8 cellular contexts compared by ENCODE assay signal in genomic region chr14:71403673-71404072, GRCh38.
DNase-seq lines count a peak whose midpoint lies in the region; ATAC-seq and TF ChIP-seq lines count a peak whose summit lies in the region.

No MANE protein-coding gene starts in this region.

- no peak overlapping the region for H3K4me3 ChIP-seq in lower lobe of right lung
- H3K4me3 ChIP-seq in effector memory CD4-positive, alpha-beta T cell (ENCODE audit: insufficient read depth, low read depth, low read length, poor library complexity, severe bottlenecking) = no peak overlapping the region

- H3K9me3 ChIP-seq in lower lobe of right lung = no peaks in the 10 kb centered on the region
- H3K9me3 ChIP-seq in effector memory CD4-positive, alpha-beta T cell (ENCODE audit: control insufficient read depth, low read length) = no peaks in the 10 kb centered on the region

- no peaks in the 10 kb centered on the region for H3K27me3 ChIP-seq in lower lobe of right lung (ENCODE audit: low read depth)
- no peaks in the 10 kb centered on the region for H3K27me3 ChIP-seq in effector memory CD4-positive, alpha-beta T cell (replicated peaks; ENCODE audit: control insufficient read depth, insufficient read depth, low read length, poor library complexity, severe bottlenecking)

- no peaks in the 10 kb centered on the region for H3K36me3 ChIP-seq in lower lobe of right lung
- no peaks in the 10 kb centered on the region for H3K36me3 ChIP-seq in effector memory CD4-positive, alpha-beta T cell (ENCODE audit: control insufficient read depth, insufficient read depth, low read length)

- ATAC-seq in GM18867 (IDR thresholded peaks at IDR 0.05; ENCODE audit: unreplicated experiment) (peak; percentile 46), lower lobe of right lung (peak; percentile 38 to 53), GM19395 (IDR thresholded peaks at IDR 0.05; ENCODE audit: unreplicated experiment) (no peak)

- H3K4me1 ChIP-seq in lower lobe of right lung = peaks cover 24% of the 10 kb centered on the region
- H3K4me1 ChIP-seq in effector memory CD4-positive, alpha-beta T cell (ENCODE audit: control insufficient read depth, insufficient read depth, low read length, poor library complexity, severe bottlenecking) = peaks cover 3% of the 10 kb centered on the region

- intact Hi-C loops in lower lobe of right lung (cut with DNase I) = no loop called here

- DNase-seq in AML-193 (lab: John Stamatoyannopoulos, UW) (peak; percentile 73 to 79), M059J (ENCODE audit: low read depth) (peak; percentile 28), lower lobe of right lung (no peak), dedifferentiated amniotic fluid mesenchymal stem cell (ENCODE audit: extremely low spot score) (no peak)
- DNase-seq in activated CD4-positive, alpha-beta memory T cell treated with anti-CD3 and anti-CD28 coated beads, Interleukin-2, amount 10 ng/mL, durations not matched to agents 7 days and 5 days = peak; percentile 45
- no peak for DNase-seq in effector memory CD4-positive, alpha-beta T cell

- H3K27ac ChIP-seq in lower lobe of right lung = no peak overlapping the region
- no peak overlapping the region for H3K27ac ChIP-seq in effector memory CD4-positive, alpha-beta T cell (ENCODE audit: insufficient read depth, low read length, poor library complexity, severe bottlenecking)

- H3K27me3 Mint-ChIP-seq in activated CD4-positive, alpha-beta memory T cell treated with anti-CD3 and anti-CD28 coated beads, Interleukin-2, amount 10 ng/mL, durations not matched to agents 7 days and 5 days = no peaks in the 10 kb centered on the region

- no peaks in the 10 kb centered on the region for H3K9me3 Mint-ChIP-seq in activated CD4-positive, alpha-beta memory T cell treated with anti-CD3 and anti-CD28 coated beads, Interleukin-2, amount 10 ng/mL, durations not matched to agents 7 days and 5 days

- no peak for TF ChIP-seq CTCF in lower lobe of right lung (IDR thresholded peaks at IDR 0.05)

- POLR2A ChIA-PET in activated CD4-positive, alpha-beta memory T cell treated with anti-CD3 and anti-CD28 coated beads, Interleukin-2, amount 10 ng/mL, durations not matched to agents 7 days and 5 days (lab: Charles Lee) = interaction anchor here (0.8 to 4.8 kb wide), 5 partner anchors 9 to 349 kb away, joined by 3 to 78 read pairs (median 7); partner anchors contain the start of gene SIPA1L1

- no peak overlapping the region for H3K4me3 Mint-ChIP-seq in activated CD4-positive, alpha-beta memory T cell treated with anti-CD3 and anti-CD28 coated beads, Interleukin-2, amount 10 ng/mL, durations not matched to agents 7 days and 5 days

- H3K4me1 Mint-ChIP-seq in activated CD4-positive, alpha-beta memory T cell treated with anti-CD3 and anti-CD28 coated beads, Interleukin-2, amount 10 ng/mL, durations not matched to agents 7 days and 5 days = peaks cover 35% of the 10 kb centered on the region

- H3K27ac Mint-ChIP-seq in activated CD4-positive, alpha-beta memory T cell treated with anti-CD3 and anti-CD28 coated beads, Interleukin-2, amount 10 ng/mL, durations not matched to agents 7 days and 5 days = no peak overlapping the region

- CTCF ChIA-PET in activated CD4-positive, alpha-beta memory T cell treated with anti-CD3 and anti-CD28 coated beads, Interleukin-2, amount 10 ng/mL, durations not matched to agents 7 days and 5 days (lab: Charles Lee) = interaction anchor here (0.6 to 3.6 kb wide), 18 partner anchors 9 to 425 kb away, joined by 3 to 74 read pairs (median 4); no protein-coding TSS in a partner anchor

- H3K36me3 Mint-ChIP-seq in activated CD4-positive, alpha-beta memory T cell treated with anti-CD3 and anti-CD28 coated beads, Interleukin-2, amount 10 ng/mL, durations not matched to agents 7 days and 5 days (ENCODE audit: low read depth) = peaks cover 22% of the 10 kb centered on the region

Comparison
In these comparisons a context has a peak if more than half of its experiments do, and no peak if none do; other contexts are left out.
1. DNase-seq: peak in AML-193 (2 of 2), M059J (single experiment) and activated CD4-positive, alpha-beta memory T cell treated with anti-CD3 and anti-CD28 coated beads, Interleukin-2, amount 10 ng/mL, durations not matched to agents 7 days and 5 days (single experiment); none in lower lobe of right lung (single experiment), effector memory CD4-positive, alpha-beta T cell (0 of 3) and dedifferentiated amniotic fluid mesenchymal stem cell (single experiment).